1 cellular context compared by ENCODE assay signal in the genomic region with DNA sequence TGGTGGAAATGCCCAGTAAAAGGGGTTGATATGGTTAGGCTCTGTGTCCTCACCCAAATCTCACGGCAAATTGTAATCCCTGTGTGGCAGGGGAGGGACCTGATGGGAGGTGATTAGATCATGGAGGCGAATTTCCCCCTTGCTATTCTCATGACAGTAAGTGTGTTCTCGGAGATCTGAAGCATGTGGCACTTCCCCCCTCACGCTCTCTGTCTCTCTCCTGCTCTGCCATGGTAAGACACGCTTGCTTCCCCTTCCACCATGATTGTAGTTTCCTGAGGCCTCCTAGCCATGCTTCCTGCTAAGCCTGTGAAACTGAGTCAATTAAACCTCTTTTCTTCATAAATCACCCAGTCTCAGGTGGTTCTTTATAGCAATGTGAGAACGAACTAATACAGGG.
TF ChIP-seq lines count a peak whose summit lies in the region.

No MANE protein-coding gene starts in this region.

TF ChIP-seq in SK-N-SH, 30 proteins besides CTCF, POLR2A, EP300 and RAD21:
- TF ChIP-seq RCOR1 (IDR thresholded peaks at IDR 0.05; ENCODE audit: low read length): no peak
- no peak for TF ChIP-seq JUND (IDR thresholded peaks at IDR 0.05)
- no peak for TF ChIP-seq REST (IDR thresholded peaks at IDR 0.05; ENCODE audit: low read depth, low read length)
- no peak for TF ChIP-seq FOSL2 (IDR thresholded peaks at IDR 0.05; ENCODE audit: borderline replicate concordance, low read depth)
- no peak for TF ChIP-seq MEF2A (IDR thresholded peaks at IDR 0.05; ENCODE audit: borderline replicate concordance, low read depth)
